Comparison of ENCODE assay signal across 1 cellular context in the genomic region with DNA sequence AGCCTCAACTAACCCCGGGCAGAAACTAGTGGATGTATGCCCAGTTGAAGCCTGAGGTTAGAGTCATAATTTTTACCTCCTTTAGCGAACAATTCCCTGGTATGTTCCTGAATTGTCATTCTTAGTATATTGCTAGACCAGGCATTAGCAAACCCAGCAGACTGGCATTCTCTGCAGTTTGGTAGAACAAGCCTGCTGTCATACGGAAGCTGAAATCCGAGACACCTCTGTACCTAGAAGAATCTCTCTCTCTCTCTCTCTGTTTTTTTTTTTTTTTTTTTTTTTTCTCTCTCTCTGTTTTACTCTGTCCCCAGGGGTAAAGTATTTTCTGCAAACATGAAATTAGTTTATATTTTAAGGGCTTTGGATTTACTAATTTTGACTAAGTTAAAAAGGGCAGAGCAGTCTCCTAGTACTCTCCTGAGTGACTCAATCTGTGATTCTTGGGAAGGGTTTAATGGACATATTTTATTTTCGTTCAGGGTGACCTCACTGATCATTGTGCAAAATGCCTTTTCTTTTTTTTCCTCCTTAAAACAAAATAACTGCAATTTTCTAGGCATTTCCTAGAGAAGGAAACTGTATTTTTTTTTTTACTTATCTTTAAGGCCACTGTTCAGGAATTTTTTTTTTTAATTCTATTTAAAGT.
TF ChIP-seq lines count a peak whose summit lies in the region.

No MANE protein-coding gene starts in this region.

TF ChIP-seq in HEK293, 187 proteins besides CTCF, POLR2A, EP300 and RAD21 (continued from another document):
- TF ChIP-seq PRDM6 (tag by site-specific recombination; IDR thresholded peaks at IDR 0.05), result peak; percentile 47
- TF ChIP-seq, protein P1, sequence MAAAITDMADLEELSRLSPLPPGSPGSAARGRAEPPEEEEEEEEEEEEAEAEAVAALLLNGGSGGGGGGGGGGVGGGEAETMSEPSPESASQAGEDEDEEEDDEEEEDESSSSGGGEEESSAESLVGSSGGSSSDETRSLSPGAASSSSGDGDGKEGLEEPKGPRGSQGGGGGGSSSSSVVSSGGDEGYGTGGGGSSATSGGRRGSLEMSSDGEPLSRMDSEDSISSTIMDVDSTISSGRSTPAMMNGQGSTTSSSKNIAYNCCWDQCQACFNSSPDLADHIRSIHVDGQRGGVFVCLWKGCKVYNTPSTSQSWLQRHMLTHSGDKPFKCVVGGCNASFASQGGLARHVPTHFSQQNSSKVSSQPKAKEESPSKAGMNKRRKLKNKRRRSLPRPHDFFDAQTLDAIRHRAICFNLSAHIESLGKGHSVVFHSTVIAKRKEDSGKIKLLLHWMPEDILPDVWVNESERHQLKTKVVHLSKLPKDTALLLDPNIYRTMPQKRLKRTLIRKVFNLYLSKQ (tag by site-specific recombination; IDR thresholded peaks at IDR 0.05; ENCODE audit: borderline replicate concordance), result no peak
- TF ChIP-seq ZNF768 (tag by site-specific recombination; IDR thresholded peaks at IDR 0.05), result no peak
- no peak for TF ChIP-seq ZNF76 (tag by site-specific recombination; IDR thresholded peaks at IDR 0.05; ENCODE audit: borderline replicate concordance, low read depth)
- TF ChIP-seq, protein P2, sequence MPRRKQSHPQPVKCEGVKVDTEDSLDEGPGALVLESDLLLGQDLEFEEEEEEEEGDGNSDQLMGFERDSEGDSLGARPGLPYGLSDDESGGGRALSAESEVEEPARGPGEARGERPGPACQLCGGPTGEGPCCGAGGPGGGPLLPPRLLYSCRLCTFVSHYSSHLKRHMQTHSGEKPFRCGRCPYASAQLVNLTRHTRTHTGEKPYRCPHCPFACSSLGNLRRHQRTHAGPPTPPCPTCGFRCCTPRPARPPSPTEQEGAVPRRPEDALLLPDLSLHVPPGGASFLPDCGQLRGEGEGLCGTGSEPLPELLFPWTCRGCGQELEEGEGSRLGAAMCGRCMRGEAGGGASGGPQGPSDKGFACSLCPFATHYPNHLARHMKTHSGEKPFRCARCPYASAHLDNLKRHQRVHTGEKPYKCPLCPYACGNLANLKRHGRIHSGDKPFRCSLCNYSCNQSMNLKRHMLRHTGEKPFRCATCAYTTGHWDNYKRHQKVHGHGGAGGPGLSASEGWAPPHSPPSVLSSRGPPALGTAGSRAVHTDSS (tag by site-specific recombination; IDR thresholded peaks at IDR 0.05), result no peak
- TF ChIP-seq ZNF148 (tag by site-specific recombination; IDR thresholded peaks at IDR 0.05; ENCODE audit: borderline replicate concordance), result no peak
- TF ChIP-seq ZNF555 (tag by site-specific recombination; conservative IDR thresholded peaks at IDR 0.05), result no peak
- TF ChIP-seq ZNF169 (tag by site-specific recombination; IDR thresholded peaks at IDR 0.05), result no peak
- no peak for TF ChIP-seq ZNF16 (tag by site-specific recombination; IDR thresholded peaks at IDR 0.05; ENCODE audit: low read depth)
- TF ChIP-seq, protein P3, sequence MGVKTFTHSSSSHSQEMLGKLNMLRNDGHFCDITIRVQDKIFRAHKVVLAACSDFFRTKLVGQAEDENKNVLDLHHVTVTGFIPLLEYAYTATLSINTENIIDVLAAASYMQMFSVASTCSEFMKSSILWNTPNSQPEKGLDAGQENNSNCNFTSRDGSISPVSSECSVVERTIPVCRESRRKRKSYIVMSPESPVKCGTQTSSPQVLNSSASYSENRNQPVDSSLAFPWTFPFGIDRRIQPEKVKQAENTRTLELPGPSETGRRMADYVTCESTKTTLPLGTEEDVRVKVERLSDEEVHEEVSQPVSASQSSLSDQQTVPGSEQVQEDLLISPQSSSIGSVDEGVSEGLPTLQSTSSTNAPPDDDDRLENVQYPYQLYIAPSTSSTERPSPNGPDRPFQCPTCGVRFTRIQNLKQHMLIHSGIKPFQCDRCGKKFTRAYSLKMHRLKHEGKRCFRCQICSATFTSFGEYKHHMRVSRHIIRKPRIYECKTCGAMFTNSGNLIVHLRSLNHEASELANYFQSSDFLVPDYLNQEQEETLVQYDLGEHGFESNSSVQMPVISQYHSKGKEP (tag by site-specific recombination; IDR thresholded peaks at IDR 0.05), result no peak
- no peak for TF ChIP-seq ZNF354C (tag by site-specific recombination; IDR thresholded peaks at IDR 0.05; ENCODE audit: borderline replicate concordance, low read depth)
- TF ChIP-seq ZNF211 (tag by site-specific recombination; IDR thresholded peaks at IDR 0.05; ENCODE audit: low read depth), result no peak
- TF ChIP-seq ZNF596 (tag by site-specific recombination; IDR thresholded peaks at IDR 0.05), result 0 out of 2 replicates have a peak, but pooled peaks have one; percentile 21
- TF ChIP-seq GLI4 (tag by site-specific recombination; IDR thresholded peaks at IDR 0.05), result no peak
- no peak for TF ChIP-seq ZSCAN5A (tag by site-specific recombination; IDR thresholded peaks at IDR 0.05)
- peak; percentile 81 for TF ChIP-seq ZNF600 (tag by site-specific recombination; IDR thresholded peaks at IDR 0.05)
- no peak for TF ChIP-seq ZNF391 (tag by site-specific recombination; IDR thresholded peaks at IDR 0.05; ENCODE audit: borderline replicate concordance, low read depth)
